Comparison of ENCODE assay signal across 10 cellular contexts in genomic region chr18:50558948-50559749, GRCh38. TPM values are rescaled to one million over a fixed set of nuclear protein-coding genes. Genes with fewer than 3 reads are reported as not detected.
DNase-seq lines count a peak whose midpoint lies in the region; ATAC-seq and TF ChIP-seq lines count a peak whose summit lies in the region.
"Had no signal": no experiment of that assay in that cellular context is flagged by ENCODE, and none has a peak within 500 bp of the region (broad histone marks: within the 10 kb centered on the region; RNA-seq: fewer than 3 reads in every experiment).

No MANE protein-coding gene starts in this region.

- no peak overlapping the region for H2BK120ac ChIP-seq in trophoblast cell (ENCODE audit: insufficient read depth, low read length, poor library complexity)

- H2AK5ac ChIP-seq in trophoblast cell (ENCODE audit: low read length): no peak overlapping the region

- DNase-seq in DMS53 treated with DMSO at 0.1 percent for 48 hours (lab: John Stamatoyannopoulos, UW; ENCODE audit: unreplicated experiment) (peak; percentile 21), NT2/D1 (ENCODE audit: low read depth, low spot score) (no peak), trophoblast cell (no peak), NCI-H2081 (lab: John Stamatoyannopoulos, UW) (no peak), NCI-H446 (lab: John Stamatoyannopoulos, UW) (no peak), NCI-H2196 treated with DMSO at 0.1 percent for 48 hours (lab: John Stamatoyannopoulos, UW; ENCODE audit: unreplicated experiment) (no peak)
- DNase-seq in activated effector memory CD4-positive, alpha-beta T cell treated with anti-CD3 and anti-CD28 coated beads, Interleukin-2, amount 50 U/mL, for 16 hours: no peak
- DNase-seq: activated CD8-positive, alpha-beta memory T cell treated with anti-CD3 and anti-CD28 coated beads, Interleukin-2, amount 10 ng/mL, durations not matched to agents 7 days and 5 days; NCI-H226 had no signal

- H3K4me3 ChIP-seq in NT2/D1 (ENCODE audit: insufficient read length, low read depth) (peak overlapping the region; percentile 43), gastroesophageal sphincter (peak overlapping the region; percentile 40 to 73), trophoblast cell (ENCODE audit: low read depth, low read length) (peak overlapping the region; percentile 73)

- H3K27me3 ChIP-seq in NT2/D1 (ENCODE audit: insufficient read depth, insufficient read length) (peaks cover 54% of the 10 kb centered on the region), gastroesophageal sphincter (peaks cover 19% of the 10 kb centered on the region), trophoblast cell (ENCODE audit: insufficient read depth, low read length) (peaks cover 19% of the 10 kb centered on the region)

- H3K36me3 ChIP-seq in NT2/D1 (ENCODE audit: insufficient read depth, insufficient read length, low read length) (no peaks in the 10 kb centered on the region), gastroesophageal sphincter (no peaks in the 10 kb centered on the region), trophoblast cell (ENCODE audit: control insufficient read depth in 1 of 2, insufficient read depth in 2 of 2, low read length in 2 of 2) (no peaks in the 10 kb centered on the region)

- no peak overlapping the region for H2BK12ac ChIP-seq in trophoblast cell (ENCODE audit: low read length)

- H3K9me3 ChIP-seq in NT2/D1 (ENCODE audit: insufficient read depth, low read length): peaks cover 3% of the 10 kb centered on the region; the same call in 1 of the 2 replicates
- peaks cover 0 to 22% (median 0%) of the 10 kb centered on the region in 3 donors for H3K9me3 ChIP-seq in gastroesophageal sphincter
- peaks cover 3% of the 10 kb centered on the region for H3K9me3 ChIP-seq in trophoblast cell (ENCODE audit: insufficient read depth, low read depth, low read length)

- no peak overlapping the region for H3K14ac ChIP-seq in trophoblast cell (ENCODE audit: low read length)

- H3K79me1 ChIP-seq in trophoblast cell (ENCODE audit: low read length): peaks cover 6% of the 10 kb centered on the region

- peak overlapping the region; percentile 97 for H2AFZ ChIP-seq in trophoblast cell (ENCODE audit: insufficient read depth, low read length, poor library complexity)

- no peak overlapping the region for H4K12ac ChIP-seq in trophoblast cell (ENCODE audit: low read depth, low read length)

- peaks cover 4% of the 10 kb centered on the region for H3K79me2 ChIP-seq in trophoblast cell (ENCODE audit: control insufficient read depth, insufficient read depth, low read length, poor library complexity)

- H4K8ac ChIP-seq in trophoblast cell (ENCODE audit: low read depth, low read length): no peak overlapping the region

- no peak overlapping the region for H2BK5ac ChIP-seq in trophoblast cell (ENCODE audit: low read depth, low read length, poor library complexity)

- H3K27ac ChIP-seq in gastroesophageal sphincter (peak overlapping the region; percentile 35 to 89 (median 82)), trophoblast cell (ENCODE audit: low read depth, low read length) (no peak overlapping the region)

- H3K4me2 ChIP-seq in trophoblast cell (ENCODE audit: low read length): peak overlapping the region; percentile 100

- H3K4ac ChIP-seq in trophoblast cell (ENCODE audit: low read depth, low read length): no peak overlapping the region

- peak overlapping the region; percentile 81 for H3K9ac ChIP-seq in NT2/D1 (ENCODE audit: insufficient read length, low read depth)
- no peak overlapping the region for H3K9ac ChIP-seq in trophoblast cell (ENCODE audit: low read length)

- no peak overlapping the region for H4K91ac ChIP-seq in trophoblast cell (ENCODE audit: low read depth, low read length)

- H3K18ac ChIP-seq in trophoblast cell (ENCODE audit: low read length): peak overlapping the region; percentile 11

- no peak for TF ChIP-seq CTCF in gastroesophageal sphincter (IDR thresholded peaks at IDR 0.05)

- no peak for TF ChIP-seq POLR2A in gastroesophageal sphincter (IDR thresholded peaks at IDR 0.05)

- 20 to 33% methylated on average over 3 to 19 of the region's 52 CpGs for WGBS in gastroesophageal sphincter (ENCODE audit: low coverage in 1 of 2), 2 donors
- WGBS in trophoblast cell (ENCODE audit: extremely low coverage, insufficient coverage, insufficient read length): no CpG with 5 or more reads among the region's 52 CpGs

- ATAC-seq in gastroesophageal sphincter: no peak

- no peak for TF ChIP-seq EP300 in gastroesophageal sphincter (IDR thresholded peaks at IDR 0.05)

- H3K4me1 ChIP-seq in NT2/D1 (ENCODE audit: insufficient read depth, insufficient read length): no peaks in the 10 kb centered on the region
- H3K4me1 ChIP-seq in gastroesophageal sphincter: peaks cover 0 to 24% (median 14%) of the 10 kb centered on the region in 3 donors
- peaks cover 3 to 4% of the 10 kb centered on the region in 2 experiments for H3K4me1 ChIP-seq in trophoblast cell (ENCODE audit: control insufficient read depth in 1 of 2, insufficient read depth in 2 of 2, low read length in 2 of 2)

- no peak overlapping the region for H3K23ac ChIP-seq in trophoblast cell (ENCODE audit: low read length)

RNA-seq across cellular contexts. Expression of gene MAPK4, which starts 0.7 kb away (rescaled TPM):
- 10 to 100 TPM in 2 of 4 donors, 1 to 10 TPM in 2; 9.3 to 13.7 (median 10.6) TPM for total RNA-seq in gastroesophageal sphincter
- 3.1 and 3.3 TPM in 2 replicates for polyA plus RNA-seq in trophoblast cell (2013)
- total RNA-seq: activated CD8-positive, alpha-beta memory T cell treated with anti-CD3 and anti-CD28 coated beads, Interleukin-2, amount 10 ng/mL, durations not matched to agents 7 days and 5 days had no signal
